Comparison of ENCODE assay signal across 7 cellular contexts in the genomic region with DNA sequence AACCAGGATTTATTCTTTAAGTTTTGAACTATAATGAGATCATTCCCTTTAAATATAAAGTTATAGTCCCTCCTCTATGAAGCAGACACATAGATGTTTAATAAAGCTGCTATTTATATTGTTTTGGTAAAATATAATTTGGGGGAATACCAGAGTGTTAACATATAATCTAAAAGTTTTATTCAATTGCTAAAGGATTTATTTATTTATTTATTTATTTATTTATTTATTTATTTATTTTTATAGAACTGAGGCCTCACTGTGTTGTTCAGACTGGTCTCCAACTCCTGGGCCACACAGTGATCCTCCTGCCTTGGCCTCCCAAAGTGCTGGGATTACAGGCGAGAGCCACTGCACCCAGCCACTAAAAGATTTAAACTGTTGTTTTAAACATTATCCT.
"Had no signal": no experiment of that assay in that cellular context is flagged by ENCODE, and none has a peak within 500 bp of the region (broad histone marks: within the 10 kb centered on the region; RNA-seq: fewer than 3 reads in every experiment).

No MANE protein-coding gene starts in this region.

- ATAC-seq: GM12878 had no signal

- H3K4me3 ChIP-seq: GM12878 had no signal

- FAIRE-seq: GM12878, GM12891, GM12892, GM18507, GM19239 had no signal

- DNase-seq: GDM1, GF-D8 had no signal
